25 cellular contexts compared by ENCODE assay signal in genomic region chr2:189192766-189193165, GRCh38.
"Had no signal": no experiment of that assay in that cellular context is flagged by ENCODE, and none has a peak within 500 bp of the region (broad histone marks: within the 10 kb centered on the region; RNA-seq: fewer than 3 reads in every experiment).

No MANE protein-coding gene starts in this region.

- FAIRE-seq: endothelial cell of umbilical vein had no signal

- H3K4me3 ChIP-seq: gastroesophageal sphincter, hepatocyte, right lobe of liver, testis, transverse colon had no signal

- ATAC-seq: activated CD4-positive, CD25-positive, alpha-beta regulatory T cell treated with anti-CD3 and anti-CD28 coated beads, Interleukin-2, amount 50 U/mL, for 24 hours; activated naive CD8-positive, alpha-beta T cell treated with anti-CD3 and anti-CD28 coated beads, Interleukin-2, amount 50 U/mL, for 24 hours; effector memory CD8-positive, alpha-beta T cell; gastroesophageal sphincter; left ventricle myocardium superior; right lobe of liver had no signal

- H3K27ac ChIP-seq: gastroesophageal sphincter, hepatocyte, neutrophil, right lobe of liver, testis, transverse colon, WERI-Rb-1 had no signal

- DNase-seq: activated CD4-positive, alpha-beta memory T cell treated with anti-CD3 and anti-CD28 coated beads, Interleukin-2, amount 10 ng/mL, durations not matched to agents 7 days and 5 days; activated CD4-positive, alpha-beta T cell treated with anti-CD3 and anti-CD28 coated beads, Interleukin-2, amount 10 ng/mL, durations not matched to agents 7 days and 5 days; activated CD8-positive, alpha-beta memory T cell treated with anti-CD3 and anti-CD28 coated beads, Interleukin-2, amount 50 U/mL, for 48 hours; activated gamma-delta T cell; activated naive CD4-positive, alpha-beta T cell treated with anti-CD3 and anti-CD28 coated beads, Interleukin-2, amount 50 U/mL, for 16 hours; activated naive CD8-positive, alpha-beta T cell treated with anti-CD3 and anti-CD28 coated beads, Interleukin-2, amount 50 U/mL, for 24 hours; activated T-cell treated with anti-CD3 and anti-CD28 coated beads, Interleukin-2, amount 50 U/mL, for 24 hours; amygdala; caudate nucleus; cortex of kidney; effector memory CD8-positive, alpha-beta T cell; islet precursor cell; left ventricle myocardium superior; nephron progenitor cell; right lobe of liver; stimulated activated CD4-positive, alpha-beta T cell treated with anti-CD3 and anti-CD28 coated beads, Interleukin-2, amount 100 ng/mL, for 48 hours; stimulated activated naive CD4-positive, alpha-beta T cell treated with Interleukin-2 at 50 U/mL for 16 hours; testis; transverse colon; WERI-Rb-1 had no signal

- H3K27me3 ChIP-seq: gastroesophageal sphincter, hepatocyte, neutrophil, right lobe of liver, testis, transverse colon had no signal

- H3K9me3 ChIP-seq: gastroesophageal sphincter, neutrophil, right lobe of liver, testis had no signal

- H3K4me2 ChIP-seq: hepatocyte had no signal

- H3K36me3 ChIP-seq: gastroesophageal sphincter, neutrophil, right lobe of liver, transverse colon, WERI-Rb-1 had no signal

- H2AFZ ChIP-seq: hepatocyte had no signal

- H3K4me1 ChIP-seq: gastroesophageal sphincter, right lobe of liver, testis, transverse colon had no signal

- H3K79me2 ChIP-seq: hepatocyte had no signal
